Comparison of ENCODE assay signal across 10 cellular contexts in the genomic region with DNA sequence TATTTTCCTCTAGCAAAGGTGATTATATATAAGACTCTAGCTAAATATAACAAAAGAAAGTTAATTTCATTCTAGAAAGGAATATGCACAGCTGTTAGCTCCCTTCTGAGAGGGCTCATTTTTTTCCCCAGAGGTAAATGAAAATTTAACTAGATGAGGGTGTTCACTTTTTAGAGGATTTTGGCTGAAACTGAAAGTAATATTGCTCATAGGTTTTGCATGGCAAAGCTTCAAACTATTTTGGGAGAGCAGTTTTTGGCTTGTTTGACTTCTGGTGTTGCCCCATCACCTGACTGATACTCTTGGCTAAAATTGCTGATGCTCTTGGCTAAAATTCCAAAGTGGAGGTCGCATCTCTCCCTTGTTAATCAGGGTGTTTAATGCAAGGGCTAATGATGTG.
DNase-seq lines count a peak whose midpoint lies in the region; ATAC-seq and TF ChIP-seq lines count a peak whose summit lies in the region.
"Had no signal": no experiment of that assay in that cellular context is flagged by ENCODE, and none has a peak within 500 bp of the region (broad histone marks: within the 10 kb centered on the region; RNA-seq: fewer than 3 reads in every experiment).

No MANE protein-coding gene starts in this region.

- no peak overlapping the region for H3K27ac Mint-ChIP-seq in progenitor cell of endocrine pancreas
- H3K27ac Mint-ChIP-seq: activated B cell treated with CpG ODN at 0.5 μM for 24 hours had no signal

- no peaks in the 10 kb centered on the region for H3K27me3 Mint-ChIP-seq in progenitor cell of endocrine pancreas

- no peak overlapping the region for H3K4me3 Mint-ChIP-seq in progenitor cell of endocrine pancreas (ENCODE audit: low read depth)
- H3K4me3 Mint-ChIP-seq: activated B cell treated with CpG ODN at 0.5 μM for 24 hours had no signal

- H3K36me3 Mint-ChIP-seq in progenitor cell of endocrine pancreas (ENCODE audit: insufficient read depth), result no peaks in the 10 kb centered on the region

- H3K9me3 Mint-ChIP-seq in progenitor cell of endocrine pancreas (ENCODE audit: low read depth), result no peaks in the 10 kb centered on the region
- H3K9me3 Mint-ChIP-seq: activated B cell treated with CpG ODN at 0.5 μM for 24 hours had no signal

- DNase-seq in AML-193 (lab: John Stamatoyannopoulos, UW) (no peak), progenitor cell of endocrine pancreas (ENCODE audit: low spot score, unreplicated experiment) (no peak), DMS79 (lab: John Stamatoyannopoulos, UW) (no peak)
- no peak for DNase-seq in activated CD4-positive, alpha-beta T cell treated with anti-CD3 and anti-CD28 coated beads, Interleukin-2, amount 50 U/mL, for 4 hours
- DNase-seq: activated B cell treated with CpG ODN at 0.5 μM for 24 hours, NCI-H1092 treated with DMSO at 0.1 percent for 48 hours had no signal

- ATAC-seq in GM18498 (IDR thresholded peaks at IDR 0.05; ENCODE audit: unreplicated experiment) (peak; percentile 83), GM19455 (IDR thresholded peaks at IDR 0.05; ENCODE audit: unreplicated experiment) (peak; percentile 75), HG02938 (IDR thresholded peaks at IDR 0.05; ENCODE audit: unreplicated experiment) (peak; percentile 92), HG03575 (IDR thresholded peaks at IDR 0.05; ENCODE audit: extremely low read depth, insufficient number of reproducible peaks, low FRiP score, unreplicated experiment) (peak; percentile 86)

- H3K4me1 Mint-ChIP-seq in progenitor cell of endocrine pancreas (ENCODE audit: low read depth), result no peaks in the 10 kb centered on the region

- no peak for TF ChIP-seq CTCF in progenitor cell of endocrine pancreas (IDR thresholded peaks at IDR 0.05; ENCODE audit: unreplicated experiment)
